ENCODE assay signal across 26 cellular contexts in the genomic region with DNA sequence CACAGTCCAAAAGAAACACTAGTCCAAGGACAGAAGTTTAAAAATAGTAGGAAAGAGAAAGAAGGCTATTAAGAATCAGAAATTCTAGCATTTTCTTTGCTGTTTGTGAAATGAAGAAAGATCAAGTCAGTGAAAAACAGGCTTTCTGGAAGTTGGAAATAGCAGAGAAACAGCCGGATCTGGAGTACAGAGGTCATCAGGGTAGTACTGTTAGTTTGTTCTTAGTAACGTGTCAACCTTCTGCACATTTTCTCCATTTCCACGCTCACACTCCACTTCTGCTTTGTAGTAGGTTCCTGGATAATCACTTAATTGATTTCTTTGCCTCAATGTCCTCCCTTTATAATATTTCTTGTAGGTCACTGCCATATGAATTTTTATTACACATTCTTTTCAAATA.
"Had no signal": no experiment of that assay in that cellular context is flagged by ENCODE, and none has a peak within 500 bp of the region (broad histone marks: within the 10 kb centered on the region; RNA-seq: fewer than 3 reads in every experiment).

No MANE protein-coding gene starts in this region.

- ATAC-seq: activated CD8-positive, alpha-beta T cell treated with anti-CD3 and anti-CD28 coated beads for 36 hours; activated T-helper 17 cell treated with anti-CD3 and anti-CD28 coated beads, Interleukin-2, amount 50 U/mL, for 72 hours; effector memory CD8-positive, alpha-beta T cell; stimulated activated effector memory CD8-positive, alpha-beta T cell treated with anti-CD3 and anti-CD28 coated beads, Interleukin-12 subunit alpha, Interleukin-12 subunit beta, amount 100 ng/mL, for 72 hours; upper lobe of right lung had no signal

- H3K36me3 ChIP-seq: cardiac muscle cell, prostate gland, right atrium auricular region, stomach, upper lobe of right lung had no signal

- H3K4me3 ChIP-seq: cardiac muscle cell, lung, prostate gland, right atrium auricular region, skin epidermis, stomach, upper lobe of right lung had no signal

- H3K9me3 ChIP-seq: prostate gland, right atrium auricular region, stomach, upper lobe of right lung had no signal

- H3K27ac ChIP-seq: cardiac muscle cell, epithelial cell of prostate, prostate gland, right atrium auricular region, skin epidermis, stomach, upper lobe of right lung had no signal

- DNase-seq: activated CD4-positive, alpha-beta T cell treated with anti-CD3 and anti-CD28 coated beads for 48 hours; activated CD4-positive, CD25-positive, alpha-beta regulatory T cell; activated CD8-positive, alpha-beta T cell treated with anti-CD3 and anti-CD28 coated beads for 36 hours; activated naive CD4-positive, alpha-beta T cell; activated naive CD8-positive, alpha-beta T cell treated with anti-CD3 and anti-CD28 coated beads for 36 hours; activated T-cell treated with anti-CD3 and anti-CD28 coated beads, Interleukin-2, amount 50 U/mL, for 1 hour; amniotic stem cell; effector memory CD8-positive, alpha-beta T cell; foreskin melanocyte; glutamatergic neuron; hippocampal formation; nephron progenitor cell; stimulated activated CD4-positive, alpha-beta T cell treated with anti-CD3 and anti-CD28 coated beads, Interleukin-15, amount 100 ng/mL, for 24 hours; stimulated activated CD4-positive, alpha-beta T cell treated with anti-CD3 and anti-CD28 coated beads, Interleukin-4, amount 100 ng/mL, for 1 hour; stomach; T-helper 1 cell; T-helper 9 cell; upper lobe of right lung had no signal

- H3K4me1 ChIP-seq: prostate gland, right atrium auricular region, stomach, upper lobe of right lung had no signal

- H3K27me3 ChIP-seq: cardiac muscle cell, right atrium auricular region, stomach, upper lobe of right lung had no signal
